15 cellular contexts compared by ENCODE assay signal in the genomic region with DNA sequence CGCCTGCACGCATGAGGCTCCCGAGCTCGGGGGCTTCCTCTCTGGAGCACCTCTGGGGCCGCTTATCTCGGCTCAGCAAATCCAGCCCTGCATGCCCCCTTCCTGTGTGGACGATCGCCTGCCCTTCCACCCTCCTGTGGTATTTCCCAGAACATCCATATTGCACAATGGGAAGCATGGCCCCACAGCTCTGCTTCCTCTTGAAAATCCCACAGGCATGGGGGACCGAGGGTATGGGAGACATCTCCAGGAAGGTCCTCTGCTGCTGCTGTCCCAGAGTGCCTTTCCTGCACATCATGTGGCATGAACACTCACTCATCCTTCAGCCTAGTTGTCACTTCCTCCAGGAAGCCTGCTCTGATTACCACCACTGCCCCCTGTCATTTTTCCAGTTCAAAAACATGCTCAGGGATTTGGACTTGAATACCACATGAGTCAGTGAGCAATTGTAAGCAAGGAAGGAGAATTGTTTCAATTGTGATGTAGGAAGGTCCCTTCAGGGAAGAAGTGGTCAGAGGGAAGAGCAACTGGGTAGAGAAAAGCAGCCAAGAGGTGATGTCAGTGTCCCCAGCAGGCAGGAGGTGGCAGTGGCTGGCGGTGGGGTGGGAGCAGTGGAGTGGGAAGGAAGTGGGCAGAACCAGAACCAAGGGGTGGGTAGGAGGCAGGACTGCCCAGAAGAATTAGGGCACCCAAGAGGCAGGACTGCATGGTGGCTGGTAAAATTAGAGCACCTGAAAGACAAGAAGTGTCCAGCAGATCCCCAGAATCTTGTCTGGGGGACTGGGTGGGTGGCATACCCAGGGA.
DNase-seq lines count a peak whose midpoint lies in the region; ATAC-seq and TF ChIP-seq lines count a peak whose summit lies in the region.
"Had no signal": no experiment of that assay in that cellular context is flagged by ENCODE, and none has a peak within 500 bp of the region (broad histone marks: within the 10 kb centered on the region; RNA-seq: fewer than 3 reads in every experiment).

No MANE protein-coding gene starts in this region.

- H3K4me3 Mint-ChIP-seq in activated CD8-positive, alpha-beta memory T cell treated with anti-CD3 and anti-CD28 coated beads, Interleukin-2, amount 10 ng/mL, durations not matched to agents 7 days and 5 days, result no peak overlapping the region
- H3K4me3 Mint-ChIP-seq: activated naive CD4-positive, alpha-beta T cell treated with anti-CD3 and anti-CD28 coated beads, Interleukin-2, amount 50 U/mL, for 24 hours had no signal

- H3K9me3 ChIP-seq in smooth muscle cell (replicated peaks; ENCODE audit: low read depth), result no peaks in the 10 kb centered on the region

- WGBS in smooth muscle cell (ENCODE audit: low lambda C conversion rate), result 67% methylated on average over 10 of the region's 10 CpGs

- no peaks in the 10 kb centered on the region for H3K36me3 Mint-ChIP-seq in activated CD8-positive, alpha-beta memory T cell treated with anti-CD3 and anti-CD28 coated beads, Interleukin-2, amount 10 ng/mL, durations not matched to agents 7 days and 5 days
- H3K36me3 Mint-ChIP-seq: activated naive CD4-positive, alpha-beta T cell treated with anti-CD3 and anti-CD28 coated beads, Interleukin-2, amount 50 U/mL, for 24 hours had no signal

- H3K9ac ChIP-seq in smooth muscle cell (ENCODE audit: low read depth), result no peak overlapping the region

- H4K20me1 ChIP-seq in smooth muscle cell (ENCODE audit: low read depth), result no peaks in the 10 kb centered on the region

- H3F3A ChIP-seq in smooth muscle cell (ENCODE audit: low read depth), result peaks cover 4% of the 10 kb centered on the region

- H3K9me3 Mint-ChIP-seq in activated CD8-positive, alpha-beta memory T cell treated with anti-CD3 and anti-CD28 coated beads, Interleukin-2, amount 10 ng/mL, durations not matched to agents 7 days and 5 days (ENCODE audit: low read depth), result no peaks in the 10 kb centered on the region
- H3K9me3 Mint-ChIP-seq: activated naive CD4-positive, alpha-beta T cell treated with anti-CD3 and anti-CD28 coated beads, Interleukin-2, amount 50 U/mL, for 24 hours had no signal

- H3K36me3 ChIP-seq in smooth muscle cell (ENCODE audit: low read depth), result no peaks in the 10 kb centered on the region

- CTCF ChIA-PET in activated CD8-positive, alpha-beta memory T cell treated with anti-CD3 and anti-CD28 coated beads, Interleukin-2, amount 10 ng/mL, durations not matched to agents 7 days and 5 days (lab: Charles Lee), result interaction anchor here (0.9 kb wide), 1 partner anchor 194 kb away, joined by 3 read pairs; no protein-coding TSS in a partner anchor

- H3K27me3 Mint-ChIP-seq in activated CD8-positive, alpha-beta memory T cell treated with anti-CD3 and anti-CD28 coated beads, Interleukin-2, amount 10 ng/mL, durations not matched to agents 7 days and 5 days, result peaks cover 3% of the 10 kb centered on the region
- H3K27me3 Mint-ChIP-seq: activated naive CD4-positive, alpha-beta T cell treated with anti-CD3 and anti-CD28 coated beads, Interleukin-2, amount 50 U/mL, for 24 hours had no signal

- peak; percentile 35 for ATAC-seq in activated CD8-positive, alpha-beta memory T cell treated with anti-CD3 and anti-CD28 coated beads, Interleukin-2, amount 10 ng/mL, durations not matched to agents 7 days and 5 days
- no peak for ATAC-seq in HG03378 (IDR thresholded peaks at IDR 0.05; ENCODE audit: unreplicated experiment)

- H3K27ac Mint-ChIP-seq in activated CD8-positive, alpha-beta memory T cell treated with anti-CD3 and anti-CD28 coated beads, Interleukin-2, amount 10 ng/mL, durations not matched to agents 7 days and 5 days, result no peak overlapping the region
- H3K27ac Mint-ChIP-seq: activated naive CD4-positive, alpha-beta T cell treated with anti-CD3 and anti-CD28 coated beads, Interleukin-2, amount 50 U/mL, for 24 hours had no signal

- peaks cover 7% of the 10 kb centered on the region for H3K4me1 Mint-ChIP-seq in activated CD8-positive, alpha-beta memory T cell treated with anti-CD3 and anti-CD28 coated beads, Interleukin-2, amount 10 ng/mL, durations not matched to agents 7 days and 5 days

- H3K4me2 ChIP-seq in smooth muscle cell, result peak overlapping the region; percentile 17

- TF ChIP-seq CTCF in fibroblast of pulmonary artery (IDR thresholded peaks at IDR 0.05; ENCODE audit: low read length, missing control alignments) (peak; percentile 5), smooth muscle cell (IDR thresholded peaks at IDR 0.05; ENCODE audit: borderline replicate concordance, insufficient read depth, poor library complexity, severe bottlenecking) (no peak)

- no peaks in the 10 kb centered on the region for H3K79me2 ChIP-seq in smooth muscle cell (ENCODE audit: low read depth)

- H3K4me3 ChIP-seq in fibroblast of pulmonary artery (replicated peaks; ENCODE audit: low read depth, low read length), result no peak overlapping the region
- no peak overlapping the region for H3K4me3 ChIP-seq in smooth muscle cell

- H3K27ac ChIP-seq in smooth muscle cell (ENCODE audit: low read depth), result no peak overlapping the region
- H3K27ac ChIP-seq: HL-60 had no signal

- DNase-seq in activated CD8-positive, alpha-beta memory T cell treated with anti-CD3 and anti-CD28 coated beads, Interleukin-2, amount 10 ng/mL, durations not matched to agents 7 days and 5 days, result no peak
- DNase-seq in activated CD8-positive, alpha-beta memory T cell treated with anti-CD3 and anti-CD28 coated beads, Interleukin-2, amount 50 U/mL, for 48 hours, result no peak
- DNase-seq in RKO (ENCODE audit: low spot score) (peak; percentile 15), fibroblast of pulmonary artery (ENCODE audit: low read depth) (peak; percentile 53), smooth muscle cell (lab: John Stamatoyannopoulos, UW; ENCODE audit: unreplicated experiment) (no peak), NCI-H82 (lab: John Stamatoyannopoulos, UW) (no peak)
- no peak for DNase-seq in stimulated activated CD4-positive, alpha-beta T cell treated with anti-CD3 and anti-CD28 coated beads, Interleukin-4, amount 100 ng/mL, for 24 hours
- DNase-seq: caudate nucleus; mesendoderm; NCI-H345; RPMI8226; stimulated activated CD4-positive, alpha-beta T cell treated with anti-CD3 and anti-CD28 coated beads, Interleukin-15, amount 100 ng/mL, for 24 hours had no signal

- no peaks in the 10 kb centered on the region for H3K27me3 ChIP-seq in smooth muscle cell (ENCODE audit: low read depth)

- H3K4me1 ChIP-seq in smooth muscle cell (ENCODE audit: low read depth), result no peaks in the 10 kb centered on the region

- H2AFZ ChIP-seq in smooth muscle cell (ENCODE audit: low read depth), result no peak overlapping the region

Comparison
In these comparisons a context has a peak if more than half of its experiments do, and no peak if none do; other contexts are left out.
1. DNase-seq: peak in RKO (single experiment) and fibroblast of pulmonary artery (single experiment); none in activated CD8-positive, alpha-beta memory T cell treated with anti-CD3 and anti-CD28 coated beads, Interleukin-2, amount 10 ng/mL, durations not matched to agents 7 days and 5 days (single experiment), activated CD8-positive, alpha-beta memory T cell treated with anti-CD3 and anti-CD28 coated beads, Interleukin-2, amount 50 U/mL, for 48 hours (single experiment), smooth muscle cell (single experiment), stimulated activated CD4-positive, alpha-beta T cell treated with anti-CD3 and anti-CD28 coated beads, Interleukin-4, amount 100 ng/mL, for 24 hours (single experiment) and NCI-H82 (single experiment).